Comparison of ENCODE assay signal across 1 cellular context in genomic region chr17:28253663-28254062, GRCh38.
A peak's percentile ranks its signal among the peaks of the same experiment; 100 is the strongest.
TF ChIP-seq lines count a peak whose summit lies in the region.

No MANE protein-coding gene starts in this region.

TF ChIP-seq in HepG2, 621 proteins besides CTCF, POLR2A, EP300 and RAD21 (continued from another document):
- TF ChIP-seq, protein P1, sequence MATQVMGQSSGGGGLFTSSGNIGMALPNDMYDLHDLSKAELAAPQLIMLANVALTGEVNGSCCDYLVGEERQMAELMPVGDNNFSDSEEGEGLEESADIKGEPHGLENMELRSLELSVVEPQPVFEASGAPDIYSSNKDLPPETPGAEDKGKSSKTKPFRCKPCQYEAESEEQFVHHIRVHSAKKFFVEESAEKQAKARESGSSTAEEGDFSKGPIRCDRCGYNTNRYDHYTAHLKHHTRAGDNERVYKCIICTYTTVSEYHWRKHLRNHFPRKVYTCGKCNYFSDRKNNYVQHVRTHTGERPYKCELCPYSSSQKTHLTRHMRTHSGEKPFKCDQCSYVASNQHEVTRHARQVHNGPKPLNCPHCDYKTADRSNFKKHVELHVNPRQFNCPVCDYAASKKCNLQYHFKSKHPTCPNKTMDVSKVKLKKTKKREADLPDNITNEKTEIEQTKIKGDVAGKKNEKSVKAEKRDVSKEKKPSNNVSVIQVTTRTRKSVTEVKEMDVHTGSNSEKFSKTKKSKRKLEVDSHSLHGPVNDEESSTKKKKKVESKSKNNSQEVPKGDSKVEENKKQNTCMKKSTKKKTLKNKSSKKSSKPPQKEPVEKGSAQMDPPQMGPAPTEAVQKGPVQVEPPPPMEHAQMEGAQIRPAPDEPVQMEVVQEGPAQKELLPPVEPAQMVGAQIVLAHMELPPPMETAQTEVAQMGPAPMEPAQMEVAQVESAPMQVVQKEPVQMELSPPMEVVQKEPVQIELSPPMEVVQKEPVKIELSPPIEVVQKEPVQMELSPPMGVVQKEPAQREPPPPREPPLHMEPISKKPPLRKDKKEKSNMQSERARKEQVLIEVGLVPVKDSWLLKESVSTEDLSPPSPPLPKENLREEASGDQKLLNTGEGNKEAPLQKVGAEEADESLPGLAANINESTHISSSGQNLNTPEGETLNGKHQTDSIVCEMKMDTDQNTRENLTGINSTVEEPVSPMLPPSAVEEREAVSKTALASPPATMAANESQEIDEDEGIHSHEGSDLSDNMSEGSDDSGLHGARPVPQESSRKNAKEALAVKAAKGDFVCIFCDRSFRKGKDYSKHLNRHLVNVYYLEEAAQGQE (IDR thresholded peaks at IDR 0.05; ENCODE audit: borderline replicate concordance in 1 of 2, low read depth in 1 of 2, low read length in 2 of 2), result peak in 1 of 2 experiments; percentile 77; a peak in 3 of 4 replicates
- TF ChIP-seq KLF6 (CRISPR knock-in tag; IDR thresholded peaks at IDR 0.05) (no peak), AGO2 (optimal IDR thresholded peaks at IDR 0.05; ENCODE audit: low read depth, low read length) (no peak)
